In the genomic region with DNA sequence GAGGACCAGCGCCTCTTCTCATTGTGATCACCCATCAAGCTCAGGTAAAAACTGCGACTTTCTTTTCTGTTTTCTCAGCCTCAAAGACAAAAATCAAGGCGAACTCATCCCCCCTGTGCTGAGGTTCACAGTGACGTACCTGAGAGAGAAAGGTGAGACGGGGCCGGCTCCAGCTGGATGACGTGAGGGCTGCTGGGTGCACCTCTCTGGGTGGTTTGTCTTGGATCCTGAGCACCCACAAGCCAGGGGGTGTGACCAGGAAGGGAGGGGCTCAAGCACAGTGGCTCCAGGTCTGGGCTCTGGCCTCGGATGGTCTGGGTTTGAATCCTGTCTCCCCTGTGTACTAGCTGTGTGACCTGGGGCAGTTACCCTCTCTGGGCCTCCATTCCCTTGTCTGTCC, we compare ENCODE assay signal across 23 cellular contexts.
"Had no signal": no experiment of that assay in that cellular context is flagged by ENCODE, and none has a peak within 500 bp of the region (broad histone marks: within the 10 kb centered on the region; RNA-seq: fewer than 3 reads in every experiment).

No MANE protein-coding gene starts in this region.

- H3K27ac ChIP-seq: coronary artery, esophagus muscularis mucosa, foreskin keratinocyte, gastroesophageal sphincter, heart left ventricle, hepatocyte, left lung, lower lobe of right lung had no signal

- H3K4me3 Mint-ChIP-seq: effector memory CD8-positive, alpha-beta T cell; endodermal cell; immature natural killer cell; mesothelial cell of epicardium had no signal

- H3K4me1 ChIP-seq: esophagus muscularis mucosa, foreskin keratinocyte, gastroesophageal sphincter, heart left ventricle, left lung, lower lobe of right lung had no signal

- FAIRE-seq: colon, endometrium, endothelial cell of umbilical vein, frontal cortex had no signal

- H3K4me3 ChIP-seq: coronary artery, esophagus muscularis mucosa, gastroesophageal sphincter, heart left ventricle, hepatocyte, left lung, lower lobe of right lung, mucosa of descending colon had no signal

- H3K27me3 ChIP-seq: foreskin keratinocyte, hepatocyte had no signal

- H3K27ac Mint-ChIP-seq: effector memory CD8-positive, alpha-beta T cell; endodermal cell; immature natural killer cell; mesothelial cell of epicardium had no signal

- ATAC-seq: effector memory CD8-positive, alpha-beta T cell; foreskin keratinocyte; gastroesophageal sphincter; heart left ventricle; left cardiac atrium; left lung; left ventricle myocardium superior; lower lobe of right lung; mucosa of descending colon had no signal

- H3K4me1 Mint-ChIP-seq: endodermal cell, immature natural killer cell, mesothelial cell of epicardium had no signal

- DNase-seq: effector CD8-positive, alpha-beta T cell; effector memory CD8-positive, alpha-beta T cell; endodermal cell; foreskin keratinocyte; heart left ventricle; hypothalamus; immature natural killer cell; islet precursor cell; left cardiac atrium; left ventricle myocardium superior; lower lobe of right lung; mesenchymal stem cell; mucosa of descending colon had no signal

- H3K36me3 ChIP-seq: esophagus muscularis mucosa, gastroesophageal sphincter, heart left ventricle, left lung, lower lobe of right lung had no signal
